In the genomic region with DNA sequence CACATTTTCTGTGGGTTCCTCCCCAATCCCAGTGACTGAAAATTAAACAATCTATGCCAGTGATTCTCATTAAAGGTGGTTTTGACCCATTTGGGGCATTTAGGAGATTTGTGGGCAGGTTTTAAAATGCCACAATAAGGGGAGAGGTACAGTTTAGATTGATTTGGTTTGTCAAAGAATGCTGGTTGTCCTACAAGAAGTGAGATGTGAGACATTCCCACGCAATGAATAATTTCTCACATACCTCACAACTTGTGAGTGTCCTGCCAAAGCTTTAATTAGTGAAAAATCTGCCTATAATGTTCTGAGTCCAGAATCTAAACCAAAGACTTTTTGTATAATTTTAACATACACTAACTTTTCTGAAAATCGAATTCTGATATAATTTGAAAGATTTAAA, we compare ENCODE assay signal across 24 cellular contexts.
"Had no signal": no experiment of that assay in that cellular context is flagged by ENCODE, and none has a peak within 500 bp of the region (broad histone marks: within the 10 kb centered on the region; RNA-seq: fewer than 3 reads in every experiment).

No MANE protein-coding gene starts in this region.

- DNase-seq: activated B cell treated with CpG ODN at 0.5 μM for 24 hours; activated CD4-positive, alpha-beta T cell treated with anti-CD3 and anti-CD28 coated beads for 1 hour; activated CD4-positive, alpha-beta T cell treated with anti-CD3 and anti-CD28 coated beads, Interleukin-2, amount 10 ng/mL, durations not matched to agents 24 days and 14 days; activated CD4-positive, alpha-beta T cell treated with anti-CD3 and anti-CD28 coated beads, Interleukin-2, amount 50 U/mL, for 48 hours; activated CD8-positive, alpha-beta memory T cell treated with anti-CD3 and anti-CD28 coated beads, Interleukin-2, amount 10 ng/mL, durations not matched to agents 7 days and 5 days; activated effector memory CD4-positive, alpha-beta T cell treated with Interleukin-2 at 50 U/mL for 16 hours; activated naive CD4-positive, alpha-beta T cell; activated T-cell treated with anti-CD3 and anti-CD28 coated beads, Interleukin-2, amount 50 U/mL, for 24 hours; MM.1S; NCI-H1105 treated with DMSO at 0.1 percent for 48 hours; NCI-H146; NCI-H187 treated with DMSO at 0.1 percent for 48 hours; NCI-H2081 treated with DMSO at 0.1 percent for 48 hours; NCI-H2171; NCI-H2227 treated with DMSO at 0.1 percent for 48 hours; NCI-H446 treated with DMSO at 0.1 percent for 48 hours; NCI-H526; NCI-H774; OCI-M1; RPMI8226; T-cell; T-helper 2 cell; T1000 had no signal

- H3K27ac ChIP-seq: SK-N-MC had no signal

- H3K4me3 ChIP-seq: SK-N-MC had no signal
